Comparison of ENCODE assay signal across 27 cellular contexts in genomic region chr10:126501828-126502227, GRCh38.
"Had no signal": no experiment of that assay in that cellular context is flagged by ENCODE, and none has a peak within 500 bp of the region (broad histone marks: within the 10 kb centered on the region; RNA-seq: fewer than 3 reads in every experiment).

No MANE protein-coding gene starts in this region.

- H3K4me3 Mint-ChIP-seq: effector memory CD8-positive, alpha-beta T cell; memory B cell; mesothelial cell of epicardium; naive B cell; natural killer cell treated with Interleukin-12 subunit alpha and Interleukin-12 subunit beta and Interleukin-15 and Interleukin-18, amount 100 ng/mL, for 72 hours; neural crest cell; stimulated activated effector memory CD8-positive, alpha-beta T cell treated with anti-CD3 and anti-CD28 coated beads, Interleukin-12 subunit alpha, Interleukin-12 subunit beta, amount 100 ng/mL, for 72 hours; type B pancreatic cell had no signal

- H3K4me1 Mint-ChIP-seq: memory B cell, mesothelial cell of epicardium had no signal

- ATAC-seq: effector memory CD8-positive, alpha-beta T cell; left lobe of liver; mucosa of descending colon; natural killer cell treated with Interleukin-12 subunit alpha and Interleukin-12 subunit beta and Interleukin-15 and Interleukin-18, amount 100 ng/mL, for 72 hours; sciatic nerve; stimulated activated effector memory CD8-positive, alpha-beta T cell treated with anti-CD3 and anti-CD28 coated beads, Interleukin-12 subunit alpha, Interleukin-12 subunit beta, amount 100 ng/mL, for 72 hours had no signal

- H3K27me3 Mint-ChIP-seq: effector memory CD8-positive, alpha-beta T cell; memory B cell; type B pancreatic cell had no signal

- H3K79me2 ChIP-seq: parathyroid adenoma had no signal

- FAIRE-seq: endometrium, frontal cortex, keratinocyte had no signal

- H3K27me3 ChIP-seq: stomach, thyroid gland had no signal

- H3K9ac ChIP-seq: parathyroid adenoma had no signal

- H3K36me3 Mint-ChIP-seq: memory B cell; mesothelial cell of epicardium; naive B cell; natural killer cell treated with Interleukin-12 subunit alpha and Interleukin-12 subunit beta and Interleukin-15 and Interleukin-18, amount 100 ng/mL, for 72 hours; stimulated activated effector memory CD8-positive, alpha-beta T cell treated with anti-CD3 and anti-CD28 coated beads, Interleukin-12 subunit alpha, Interleukin-12 subunit beta, amount 100 ng/mL, for 72 hours; type B pancreatic cell had no signal

- DNase-seq: cortex of kidney; effector memory CD8-positive, alpha-beta T cell; erythroblast; esophagus squamous epithelium; mucosa of descending colon; naive B cell; stimulated activated CD4-positive, alpha-beta T cell treated with anti-CD3 and anti-CD28 coated beads, Interleukin-12 subunit alpha, Interleukin-12 subunit beta, amount 100 ng/mL, for 4 hours; stimulated activated CD4-positive, alpha-beta T cell treated with anti-CD3 and anti-CD28 coated beads, Interleukin-2, amount 100 ng/mL, for 24 hours; stimulated activated CD4-positive, alpha-beta T cell treated with anti-CD3 and anti-CD28 coated beads, Interleukin-4, amount 100 ng/mL, for 24 hours; stimulated activated naive CD4-positive, alpha-beta T cell treated with Interleukin-2 at 50 U/mL for 16 hours; stomach; thyroid gland had no signal

- H3K9me3 ChIP-seq: esophagus squamous epithelium, mucosa of descending colon, stomach, thyroid gland had no signal

- H3K36me3 ChIP-seq: esophagus squamous epithelium, stomach, thyroid gland had no signal

- H3K4me3 ChIP-seq: esophagus squamous epithelium, lung, mucosa of descending colon, smooth muscle cell, stomach, thyroid gland had no signal

- H3K9me3 Mint-ChIP-seq: memory B cell; naive B cell; natural killer cell treated with Interleukin-12 subunit alpha and Interleukin-12 subunit beta and Interleukin-15 and Interleukin-18, amount 100 ng/mL, for 72 hours; stimulated activated effector memory CD8-positive, alpha-beta T cell treated with anti-CD3 and anti-CD28 coated beads, Interleukin-12 subunit alpha, Interleukin-12 subunit beta, amount 100 ng/mL, for 72 hours had no signal

- H3K4me1 ChIP-seq: esophagus squamous epithelium, parathyroid adenoma, stomach, thyroid gland had no signal

- H3K27ac Mint-ChIP-seq: effector memory CD8-positive, alpha-beta T cell; memory B cell; mesothelial cell of epicardium; naive B cell; natural killer cell treated with Interleukin-12 subunit alpha and Interleukin-12 subunit beta and Interleukin-15 and Interleukin-18, amount 100 ng/mL, for 72 hours; progenitor cell of endocrine pancreas; stimulated activated effector memory CD8-positive, alpha-beta T cell treated with anti-CD3 and anti-CD28 coated beads, Interleukin-12 subunit alpha, Interleukin-12 subunit beta, amount 100 ng/mL, for 72 hours; type B pancreatic cell had no signal

- H2AFZ ChIP-seq: parathyroid adenoma had no signal

- H3K27ac ChIP-seq: esophagus squamous epithelium, parathyroid adenoma, stomach, thyroid gland had no signal
